33 cellular contexts compared by ENCODE assay signal in the genomic region with DNA sequence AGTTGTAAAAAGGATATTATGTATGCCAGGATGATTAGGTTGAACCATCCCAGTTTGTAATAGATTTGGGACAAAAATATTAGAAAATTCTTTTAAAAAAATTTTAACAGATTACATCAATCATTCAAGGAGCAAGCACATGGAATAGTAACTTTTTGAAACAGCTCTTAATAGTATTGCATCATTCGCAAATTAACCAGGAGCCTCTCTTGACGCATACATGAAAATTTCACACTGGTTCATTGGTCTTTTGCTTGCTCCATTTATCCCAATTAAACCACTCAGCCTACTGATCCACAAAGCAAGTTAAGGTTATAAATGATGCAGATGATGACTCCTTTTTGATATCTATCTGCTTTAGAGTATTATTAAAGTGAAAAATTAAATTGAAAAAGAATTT.
"Had no signal": no experiment of that assay in that cellular context is flagged by ENCODE, and none has a peak within 500 bp of the region (broad histone marks: within the 10 kb centered on the region; RNA-seq: fewer than 3 reads in every experiment).

No MANE protein-coding gene starts in this region.

- H3K27me3 Mint-ChIP-seq: activated CD4-positive, alpha-beta memory T cell treated with anti-CD3 and anti-CD28 coated beads for 36 hours; activated naive CD4-positive, alpha-beta T cell treated with anti-CD3 and anti-CD28 coated beads, Interleukin-2, amount 10 ng/mL, durations not matched to agents 7 days and 5 days; dendritic cell treated with granulocyte-macrophage colony-stimulating factor and Interleukin-4, amounts not matched to agents 40 ng/mL and 50 ng/mL, for 4 days had no signal

- H3K36me3 Mint-ChIP-seq: activated CD4-positive, alpha-beta memory T cell treated with anti-CD3 and anti-CD28 coated beads for 36 hours; activated CD8-positive, alpha-beta memory T cell treated with anti-CD3 and anti-CD28 coated beads, Interleukin-2, amount 10 ng/mL, durations not matched to agents 7 days and 5 days; activated naive CD4-positive, alpha-beta T cell treated with anti-CD3 and anti-CD28 coated beads, Interleukin-2, amount 10 ng/mL, durations not matched to agents 7 days and 5 days; activated naive CD4-positive, alpha-beta T cell treated with anti-CD3 and anti-CD28 coated beads, Interleukin-2, amount 50 U/mL, for 72 hours; activated naive CD8-positive, alpha-beta T cell treated with anti-CD3 and anti-CD28 coated beads, Interleukin-2, amount 10 ng/mL, durations not matched to agents 7 days and 5 days had no signal

- H3K27me3 ChIP-seq: ascending aorta, brain microvascular endothelial cell had no signal

- H3K9me3 ChIP-seq: ascending aorta had no signal

- DNase-seq: activated B cell treated with CpG ODN at 0.5 μM for 24 hours; activated CD4-positive, alpha-beta memory T cell treated with anti-CD3 and anti-CD28 coated beads for 36 hours; activated CD4-positive, alpha-beta T cell treated with anti-CD3 and anti-CD28 coated beads for 48 hours; activated CD8-positive, alpha-beta memory T cell treated with anti-CD3 and anti-CD28 coated beads, Interleukin-2, amount 10 ng/mL, durations not matched to agents 7 days and 5 days; activated CD8-positive, alpha-beta memory T cell treated with anti-CD3 and anti-CD28 coated beads, Interleukin-2, amount 50 U/mL, for 4 hours; activated CD8-positive, alpha-beta T cell treated with anti-CD3 and anti-CD28 coated beads, Interleukin-2, amount 10 ng/mL, durations not matched to agents 7 days and 5 days; activated gamma-delta T cell; activated naive CD4-positive, alpha-beta T cell; activated naive CD4-positive, alpha-beta T cell treated with anti-CD3 and anti-CD28 coated beads, Interleukin-2, amount 10 ng/mL, durations not matched to agents 7 days and 5 days; activated naive CD8-positive, alpha-beta T cell treated with anti-CD3 and anti-CD28 coated beads, Interleukin-2, amount 10 ng/mL, durations not matched to agents 7 days and 5 days; activated T-cell treated with anti-CD3 and anti-CD28 coated beads, Interleukin-2, amount 50 U/mL, for 1 hour; activated T-cell treated with anti-CD3 and anti-CD28 coated beads, Interleukin-2, amount 50 U/mL, for 48 hours; brain microvascular endothelial cell; dorsolateral prefrontal cortex; effector memory CD4-positive, alpha-beta T cell; endodermal cell; foreskin fibroblast; head of caudate nucleus; T-helper 17 cell; T1000; WERI-Rb-1 had no signal

- H3K4me1 ChIP-seq: ascending aorta had no signal

- H3K27ac ChIP-seq: ascending aorta, brain microvascular endothelial cell, coronary artery, dorsolateral prefrontal cortex, WERI-Rb-1 had no signal

- H3K36me3 ChIP-seq: ascending aorta, brain microvascular endothelial cell, WERI-Rb-1 had no signal

- FAIRE-seq: bronchial epithelial cell, frontal cortex had no signal

- H3K4me3 Mint-ChIP-seq: activated B cell treated with CpG ODN at 0.5 μM for 24 hours; activated CD4-positive, alpha-beta memory T cell treated with anti-CD3 and anti-CD28 coated beads for 36 hours; activated CD8-positive, alpha-beta memory T cell treated with anti-CD3 and anti-CD28 coated beads, Interleukin-2, amount 10 ng/mL, durations not matched to agents 7 days and 5 days; activated CD8-positive, alpha-beta T cell treated with anti-CD3 and anti-CD28 coated beads, Interleukin-2, amount 10 ng/mL, durations not matched to agents 7 days and 5 days; activated naive CD4-positive, alpha-beta T cell treated with anti-CD3 and anti-CD28 coated beads, Interleukin-2, amount 10 ng/mL, durations not matched to agents 7 days and 5 days; activated naive CD8-positive, alpha-beta T cell treated with anti-CD3 and anti-CD28 coated beads, Interleukin-2, amount 10 ng/mL, durations not matched to agents 7 days and 5 days; activated T-helper 1 cell treated with anti-CD3 and anti-CD28 coated beads, Interleukin-12 subunit alpha, Interleukin-12 subunit beta, Interleukin-2, Interleukin-4 antibody, amounts not matched to agents 30 ng/mL and 10 ng/mL and 1 ng/mL, durations not matched to agents 14 hours and 24 hours and 36 hours; central memory CD8-positive, alpha-beta T cell; dendritic cell treated with granulocyte-macrophage colony-stimulating factor and Interleukin-4, amounts not matched to agents 40 ng/mL and 50 ng/mL, for 4 days; endodermal cell; T-helper 17 cell; T-helper 2 cell treated with Interferon-gamma antibody and Interleukin-4, amounts not matched to agents 5 μg/mL and 100 μg/mL, for 36 hours had no signal

- ATAC-seq: activated CD4-positive, CD25-positive, alpha-beta regulatory T cell treated with anti-CD3 and anti-CD28 coated beads, Interleukin-2, amount 50 U/mL, for 24 hours; activated CD8-positive, alpha-beta memory T cell treated with anti-CD3 and anti-CD28 coated beads, Interleukin-2, amount 10 ng/mL, durations not matched to agents 7 days and 5 days; activated CD8-positive, alpha-beta T cell treated with anti-CD3 and anti-CD28 coated beads, Interleukin-2, amount 10 ng/mL, durations not matched to agents 7 days and 5 days; activated naive CD4-positive, alpha-beta T cell treated with anti-CD3 and anti-CD28 coated beads, Interleukin-2, amount 50 U/mL, for 72 hours; esophagus mucosa; T-helper 17 cell had no signal

- H3K9me3 Mint-ChIP-seq: activated B cell treated with CpG ODN at 0.5 μM for 24 hours; activated CD4-positive, alpha-beta memory T cell treated with anti-CD3 and anti-CD28 coated beads for 36 hours; activated naive CD4-positive, alpha-beta T cell treated with anti-CD3 and anti-CD28 coated beads, Interleukin-2, amount 10 ng/mL, durations not matched to agents 7 days and 5 days; activated naive CD4-positive, alpha-beta T cell treated with anti-CD3 and anti-CD28 coated beads, Interleukin-2, amount 50 U/mL, for 72 hours; activated naive CD8-positive, alpha-beta T cell treated with anti-CD3 and anti-CD28 coated beads, Interleukin-2, amount 10 ng/mL, durations not matched to agents 7 days and 5 days; activated T-helper 1 cell treated with anti-CD3 and anti-CD28 coated beads, Interleukin-12 subunit alpha, Interleukin-12 subunit beta, Interleukin-2, Interleukin-4 antibody, amounts not matched to agents 30 ng/mL and 10 ng/mL and 1 ng/mL, durations not matched to agents 14 hours and 24 hours and 36 hours; activated T-helper 2 cell treated with anti-CD3 and anti-CD28 coated beads, Interferon-gamma antibody, Interleukin-2, Interleukin-4, amounts not matched to agents 10 μg/mL and 5 μg/mL and 100 μg/mL, durations not matched to agents 14 hours and 24 hours and 36 hours; central memory CD8-positive, alpha-beta T cell; dendritic cell treated with granulocyte-macrophage colony-stimulating factor and Interleukin-4, amounts not matched to agents 40 ng/mL and 50 ng/mL, for 4 days; endodermal cell; T-helper 2 cell treated with Interferon-gamma antibody and Interleukin-4, amounts not matched to agents 5 μg/mL and 100 μg/mL, for 36 hours had no signal

- H3K4me1 Mint-ChIP-seq: activated B cell treated with CpG ODN at 0.5 μM for 24 hours; activated CD8-positive, alpha-beta memory T cell treated with anti-CD3 and anti-CD28 coated beads, Interleukin-2, amount 10 ng/mL, durations not matched to agents 7 days and 5 days; activated naive CD4-positive, alpha-beta T cell treated with anti-CD3 and anti-CD28 coated beads, Interleukin-2, amount 10 ng/mL, durations not matched to agents 7 days and 5 days; activated naive CD8-positive, alpha-beta T cell treated with anti-CD3 and anti-CD28 coated beads, Interleukin-2, amount 10 ng/mL, durations not matched to agents 7 days and 5 days; central memory CD8-positive, alpha-beta T cell; T-helper 17 cell had no signal

- H3K27ac Mint-ChIP-seq: activated B cell treated with CpG ODN at 0.5 μM for 24 hours; activated CD4-positive, alpha-beta memory T cell treated with anti-CD3 and anti-CD28 coated beads for 36 hours; activated CD8-positive, alpha-beta memory T cell treated with anti-CD3 and anti-CD28 coated beads, Interleukin-2, amount 10 ng/mL, durations not matched to agents 7 days and 5 days; activated CD8-positive, alpha-beta T cell treated with anti-CD3 and anti-CD28 coated beads, Interleukin-2, amount 10 ng/mL, durations not matched to agents 7 days and 5 days; activated naive CD4-positive, alpha-beta T cell treated with anti-CD3 and anti-CD28 coated beads, Interleukin-2, amount 10 ng/mL, durations not matched to agents 7 days and 5 days; activated naive CD4-positive, alpha-beta T cell treated with anti-CD3 and anti-CD28 coated beads, Interleukin-2, amount 50 U/mL, for 72 hours; activated naive CD8-positive, alpha-beta T cell treated with anti-CD3 and anti-CD28 coated beads, Interleukin-2, amount 10 ng/mL, durations not matched to agents 7 days and 5 days; activated T-helper 1 cell treated with anti-CD3 and anti-CD28 coated beads, Interleukin-12 subunit alpha, Interleukin-12 subunit beta, Interleukin-2, Interleukin-4 antibody, amounts not matched to agents 30 ng/mL and 10 ng/mL and 1 ng/mL, durations not matched to agents 14 hours and 24 hours and 36 hours; activated T-helper 2 cell treated with anti-CD3 and anti-CD28 coated beads, Interferon-gamma antibody, Interleukin-2, Interleukin-4, amounts not matched to agents 10 μg/mL and 5 μg/mL and 100 μg/mL, durations not matched to agents 14 hours and 24 hours and 36 hours; dendritic cell treated with granulocyte-macrophage colony-stimulating factor and Interleukin-4, amounts not matched to agents 40 ng/mL and 50 ng/mL, for 4 days; endodermal cell; T-helper 17 cell; T-helper 2 cell treated with Interferon-gamma antibody and Interleukin-4, amounts not matched to agents 5 μg/mL and 100 μg/mL, for 36 hours had no signal

- H3K4me3 ChIP-seq: ascending aorta, coronary artery, dorsolateral prefrontal cortex had no signal
